27 cellular contexts compared by ENCODE assay signal in the genomic region with DNA sequence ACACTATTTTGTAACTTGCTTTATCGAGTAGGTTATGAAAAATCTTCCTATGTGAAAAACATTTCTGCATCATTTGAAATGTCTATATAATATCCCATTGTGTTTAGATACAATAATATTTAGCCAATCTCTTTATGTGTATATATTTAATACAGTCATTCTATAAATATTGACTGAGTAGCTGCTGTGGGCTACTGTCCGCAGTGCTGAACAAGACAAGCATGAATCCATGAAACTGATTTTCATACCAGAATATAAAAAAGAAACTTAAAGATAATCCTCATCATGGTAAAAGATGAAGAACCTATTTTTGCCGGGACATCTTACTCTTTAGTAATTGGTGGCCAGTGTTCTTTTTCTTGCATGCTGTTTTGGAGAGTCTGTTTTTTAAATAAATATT.
"Had no signal": no experiment of that assay in that cellular context is flagged by ENCODE, and none has a peak within 500 bp of the region (broad histone marks: within the 10 kb centered on the region; RNA-seq: fewer than 3 reads in every experiment).

No MANE protein-coding gene starts in this region.

- H3K36me3 ChIP-seq: ascending aorta had no signal

- H3K79me2 ChIP-seq: parathyroid adenoma had no signal

- H3K9me3 ChIP-seq: ascending aorta, gastroesophageal sphincter, left ventricle myocardium inferior, mucosa of descending colon, spleen, tibial nerve had no signal

- H3K4me3 ChIP-seq: ascending aorta, gastroesophageal sphincter, hepatocyte, left ventricle myocardium inferior, mucosa of descending colon, spleen, tibial nerve had no signal

- H3K9me3 Mint-ChIP-seq: activated naive CD4-positive, alpha-beta T cell treated with anti-CD3 and anti-CD28 coated beads, Interleukin-2, amount 10 ng/mL, durations not matched to agents 7 days and 5 days; activated naive CD8-positive, alpha-beta T cell treated with anti-CD3 and anti-CD28 coated beads, Interleukin-2, amount 10 ng/mL, durations not matched to agents 7 days and 5 days; activated T-cell treated with anti-CD3 and anti-CD28 coated beads, Interleukin-2, amount 50 U/mL, for 24 hours; effector memory CD8-positive, alpha-beta T cell; T-helper 1 cell treated with Interleukin-12 subunit alpha and Interleukin-12 subunit beta and Interleukin-4 antibody, amounts not matched to agents 30 μg/mL and 1 μg/mL, for 36 hours had no signal

- H3K27ac Mint-ChIP-seq: activated naive CD4-positive, alpha-beta T cell treated with anti-CD3 and anti-CD28 coated beads, Interleukin-2, amount 10 ng/mL, durations not matched to agents 7 days and 5 days; activated naive CD8-positive, alpha-beta T cell treated with anti-CD3 and anti-CD28 coated beads, Interleukin-2, amount 10 ng/mL, durations not matched to agents 7 days and 5 days; activated T-cell treated with anti-CD3 and anti-CD28 coated beads, Interleukin-2, amount 50 U/mL, for 24 hours; brain; effector memory CD8-positive, alpha-beta T cell; T-helper 1 cell treated with Interleukin-12 subunit alpha and Interleukin-12 subunit beta and Interleukin-4 antibody, amounts not matched to agents 30 μg/mL and 1 μg/mL, for 36 hours had no signal

- DNase-seq: activated CD4-positive, alpha-beta T cell treated with anti-CD3 and anti-CD28 coated beads for 48 hours; activated CD4-positive, alpha-beta T cell treated with anti-CD3 and anti-CD28 coated beads, Interleukin-2, amount 50 U/mL, for 48 hours; activated CD8-positive, alpha-beta memory T cell treated with anti-CD3 and anti-CD28 coated beads, Interleukin-2, amount 50 U/mL, for 4 hours; activated gamma-delta T cell; activated naive CD4-positive, alpha-beta T cell treated with anti-CD3 and anti-CD28 coated beads, Interleukin-2, amount 10 ng/mL, durations not matched to agents 7 days and 5 days; activated naive CD8-positive, alpha-beta T cell treated with anti-CD3 and anti-CD28 coated beads, Interleukin-2, amount 10 ng/mL, durations not matched to agents 7 days and 5 days; activated T-cell treated with anti-CD3 and anti-CD28 coated beads, Interleukin-2, amount 50 U/mL, for 24 hours; cortex of kidney; effector memory CD8-positive, alpha-beta T cell; islet precursor cell; left ventricle myocardium inferior; mucosa of descending colon; nucleus accumbens; spleen; stimulated activated naive CD4-positive, alpha-beta T cell treated with Interleukin-2 at 50 U/mL for 16 hours; T-helper 9 cell; WERI-Rb-1 had no signal

- ATAC-seq: activated CD4-positive, CD25-positive, alpha-beta regulatory T cell treated with anti-CD3 and anti-CD28 coated beads, Interleukin-2, amount 50 U/mL, for 24 hours; effector memory CD8-positive, alpha-beta T cell; gastroesophageal sphincter; mucosa of descending colon; right cardiac atrium had no signal

- H3K27me3 ChIP-seq: ascending aorta, gastroesophageal sphincter, hepatocyte, spleen, tibial nerve had no signal

- H3K4me2 ChIP-seq: hepatocyte had no signal

- H3K4me3 Mint-ChIP-seq: activated naive CD4-positive, alpha-beta T cell treated with anti-CD3 and anti-CD28 coated beads, Interleukin-2, amount 10 ng/mL, durations not matched to agents 7 days and 5 days; activated naive CD8-positive, alpha-beta T cell treated with anti-CD3 and anti-CD28 coated beads, Interleukin-2, amount 10 ng/mL, durations not matched to agents 7 days and 5 days; activated T-cell treated with anti-CD3 and anti-CD28 coated beads, Interleukin-2, amount 50 U/mL, for 24 hours; effector memory CD8-positive, alpha-beta T cell; T-helper 1 cell treated with Interleukin-12 subunit alpha and Interleukin-12 subunit beta and Interleukin-4 antibody, amounts not matched to agents 30 μg/mL and 1 μg/mL, for 36 hours had no signal

- H3K9ac ChIP-seq: parathyroid adenoma had no signal

- H2AFZ ChIP-seq: hepatocyte, parathyroid adenoma had no signal

- H3K27ac ChIP-seq: ascending aorta, gastroesophageal sphincter, hepatocyte, left ventricle myocardium inferior, parathyroid adenoma, spleen, tibial nerve, WERI-Rb-1 had no signal

- FAIRE-seq: TTC549 had no signal
